ENCODE assay signal across 17 cellular contexts in the genomic region with DNA sequence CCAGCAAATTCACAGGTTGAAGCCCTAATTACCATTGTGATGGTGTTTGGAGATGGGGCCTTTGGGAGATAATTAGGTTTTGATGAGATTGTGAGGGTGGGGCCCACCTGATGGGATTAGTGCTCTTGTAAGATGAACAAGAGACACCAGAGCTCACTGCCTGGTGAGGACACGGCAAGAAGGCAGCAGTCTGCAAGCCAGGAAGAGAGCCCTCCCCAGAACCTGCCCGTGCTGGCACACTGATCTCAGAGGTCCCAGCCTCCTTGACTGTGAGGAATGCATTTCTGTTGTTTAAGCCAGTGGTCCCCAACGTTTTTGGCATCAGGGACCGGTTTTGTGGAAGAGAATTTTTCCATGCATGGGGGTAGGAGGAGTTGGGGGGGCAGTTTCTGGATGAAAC.
A peak's percentile ranks its signal among the peaks of the same experiment; 100 is the strongest.
DNase-seq lines count a peak whose midpoint lies in the region; FAIRE-seq and TF ChIP-seq lines count a peak whose summit lies in the region.
"Had no signal": no experiment of that assay in that cellular context is flagged by ENCODE, and none has a peak within 500 bp of the region (broad histone marks: within the 10 kb centered on the region; RNA-seq: fewer than 3 reads in every experiment).

No MANE protein-coding gene starts in this region.

- FAIRE-seq in kidney (lab: Jason Lieb, UNC) = no peak
- FAIRE-seq: G401.6, GM12892, GM19239 had no signal

- DNase-seq in NCI-H69 (lab: John Stamatoyannopoulos, UW) (peak; percentile 23), NCI-H82 (lab: John Stamatoyannopoulos, UW) (peak; percentile 87), kidney (peak; percentile 3), neural progenitor cell (ENCODE audit: low spot score) (no peak), iPS-NIHi11 (ENCODE audit: low spot score) (no peak), GM20000 (ENCODE audit: low spot score) (no peak), colonic mucosa (no peak)
- DNase-seq: C1 segment of cervical spinal cord; Caco-2; CD4-positive, alpha-beta memory T cell; DMS153; DND-41; H9 had no signal

- TF ChIP-seq CTCF in kidney (IDR thresholded peaks at IDR 0.05; ENCODE audit: borderline replicate concordance, extremely low read depth, insufficient read depth) = no peak
- no peak for TF ChIP-seq CTCF in neural progenitor cell (IDR thresholded peaks at IDR 0.05)
- TF ChIP-seq CTCF in GM20000 (IDR thresholded peaks at IDR 0.05; ENCODE audit: extremely low read depth, missing control alignments) = no peak
- TF ChIP-seq CTCF in colonic mucosa (IDR thresholded peaks at IDR 0.05) = no peak

- H3K4me1 ChIP-seq in kidney (ENCODE audit: control insufficient read depth in 1 of 2, insufficient read depth in 1 of 2, low read depth in 1 of 2, low read length in 2 of 2) (no peaks in the 10 kb centered on the region), neural progenitor cell (peaks cover 17% of the 10 kb centered on the region), colonic mucosa (no peaks in the 10 kb centered on the region)
- H3K4me1 ChIP-seq: Caco-2 had no signal

- H3K27me3 ChIP-seq in neural progenitor cell (no peaks in the 10 kb centered on the region), colonic mucosa (no peaks in the 10 kb centered on the region)

- H3K79me2 ChIP-seq in neural progenitor cell (ENCODE audit: low read depth) = no peaks in the 10 kb centered on the region

- peaks cover 13% of the 10 kb centered on the region for H3K9me3 Mint-ChIP-seq in neural progenitor cell

- H3K27ac ChIP-seq in kidney (ENCODE audit: low read depth in 2 of 2, low read length in 2 of 2) (no peak overlapping the region), neural progenitor cell (no peak overlapping the region), colonic mucosa (no peak overlapping the region)

- no peaks in the 10 kb centered on the region for H4K20me1 ChIP-seq in neural progenitor cell (ENCODE audit: low read depth)

- H3K4me2 ChIP-seq in neural progenitor cell = no peak overlapping the region
- H3K4me2 ChIP-seq: GM23338 had no signal

- H3K27me3 Mint-ChIP-seq in neural progenitor cell (ENCODE audit: insufficient read depth, low read depth) = peaks cover 8% of the 10 kb centered on the region
- H3K27me3 Mint-ChIP-seq: CD4-positive, alpha-beta memory T cell had no signal

- no peaks in the 10 kb centered on the region for H3F3A ChIP-seq in neural progenitor cell (ENCODE audit: low read depth)

- H3K9me3 ChIP-seq in kidney (ENCODE audit: control insufficient read depth in 1 of 2, low read length in 2 of 2) (peaks cover 3 to 9% of the 10 kb centered on the region in 2 donors), neural progenitor cell (ENCODE audit: low read depth) (no peaks in the 10 kb centered on the region), colonic mucosa (no peaks in the 10 kb centered on the region)

- H3K4me3 ChIP-seq in kidney (ENCODE audit: low read length in 2 of 2) (no peak overlapping the region), neural progenitor cell (no peak overlapping the region), colonic mucosa (no peak overlapping the region)
- H3K4me3 ChIP-seq: GM23338 had no signal

- H3K9ac ChIP-seq in kidney (ENCODE audit: low read length in 2 of 2) (no peak overlapping the region), neural progenitor cell (no peak overlapping the region), colonic mucosa (ENCODE audit: low read depth in 2 of 2, low read length in 2 of 2) (no peak overlapping the region)

- intact Hi-C loops in kidney (cut with DNase I) (no loop called here), colonic mucosa (cut with DNase I) (no loop called here)

- H3K4me3 Mint-ChIP-seq in neural progenitor cell = no peak overlapping the region
- H3K4me3 Mint-ChIP-seq: CD4-positive, alpha-beta memory T cell; GM23338; H9 had no signal

- H3K36me3 Mint-ChIP-seq in neural progenitor cell = peaks cover 3% of the 10 kb centered on the region
- H3K36me3 Mint-ChIP-seq: CD4-positive, alpha-beta memory T cell had no signal

- H2AFZ ChIP-seq in neural progenitor cell (replicated peaks) = no peak overlapping the region
- H2AFZ ChIP-seq: GM23338 had no signal

- peaks cover 35% of the 10 kb centered on the region for H3K4me1 Mint-ChIP-seq in neural progenitor cell
- H3K4me1 Mint-ChIP-seq: CD4-positive, alpha-beta memory T cell had no signal

- H3K36me3 ChIP-seq in kidney (ENCODE audit: control insufficient read depth in 1 of 2, insufficient read depth in 2 of 2, low read length in 2 of 2) = no peaks in the 10 kb centered on the region
- H3K36me3 ChIP-seq in neural progenitor cell = no peaks in the 10 kb centered on the region
- no peaks in the 10 kb centered on the region for H3K36me3 ChIP-seq in colonic mucosa

- H3K27ac Mint-ChIP-seq in neural progenitor cell = peak overlapping the region; percentile 10
- H3K27ac Mint-ChIP-seq: CD4-positive, alpha-beta memory T cell; GM23338 had no signal

Comparison
In these comparisons a context has a peak if more than half of its experiments do, and no peak if none do; other contexts are left out.
1. DNase-seq: peak in NCI-H69 (single experiment), NCI-H82 (single experiment) and kidney (single experiment); none in neural progenitor cell (single experiment), iPS-NIHi11 (single experiment), GM20000 (single experiment) and colonic mucosa (single experiment).